ENCODE assay signal across 9 cellular contexts in genomic region chr3:127970966-127971592, GRCh38. TPM values are rescaled to one million over a fixed set of nuclear protein-coding genes. Genes with fewer than 3 reads are reported as not detected.
A peak's percentile ranks its signal among the peaks of the same experiment; 100 is the strongest.
DNase-seq lines count a peak whose midpoint lies in the region; ATAC-seq, FAIRE-seq and TF ChIP-seq lines count a peak whose summit lies in the region.
"Had no signal": no experiment of that assay in that cellular context is flagged by ENCODE, and none has a peak within 500 bp of the region (broad histone marks: within the 10 kb centered on the region; RNA-seq: fewer than 3 reads in every experiment).

No MANE protein-coding gene starts in this region.

- H3K36me3 ChIP-seq in keratinocyte (ENCODE audit: control insufficient read depth in 2 of 2, extremely low read depth in 1 of 2, insufficient read depth in 2 of 2, low read length in 2 of 2), result no peaks in the 10 kb centered on the region
- no peaks in the 10 kb centered on the region for H3K36me3 ChIP-seq in thoracic aorta

- H3K4me2 ChIP-seq in keratinocyte (ENCODE audit: control insufficient read depth, extremely low read depth, insufficient read depth, low read depth, low read length), result no peak overlapping the region

- H3K4me3 ChIP-seq in HL-60 (replicated peaks; ENCODE audit: insufficient read depth, low read length), result no peak overlapping the region
- H3K4me3 ChIP-seq in keratinocyte (ENCODE audit: control insufficient read depth in 2 of 3, extremely low read depth in 1 of 3, insufficient read depth in 2 of 3, low read depth in 1 of 3, low read length in 3 of 3), result no peak overlapping the region
- H3K4me3 ChIP-seq in thoracic aorta, result no peak overlapping the region

- H3K79me2 ChIP-seq in keratinocyte (ENCODE audit: control insufficient read depth, insufficient read depth, low read length), result no peaks in the 10 kb centered on the region

- H2AFZ ChIP-seq in keratinocyte (ENCODE audit: control insufficient read depth, low read length), result no peak overlapping the region

- dilution Hi-C loops in keratinocyte (cut with MboI; ENCODE audit: extremely low pct_ligation_motif_present, low sequenced_read_pairs), result no loop called here

- in situ Hi-C loops in T47D (cut with HindIII; ENCODE audit: low pct_unique_long_range_greater_than_20kb, low sequenced_read_pairs), result no loop called here

- H3K27ac ChIP-seq in HL-60 (replicated peaks) (no peak overlapping the region), keratinocyte (ENCODE audit: control insufficient read depth, insufficient read depth, low read length) (no peak overlapping the region), thoracic aorta (no peak overlapping the region)

- H3K4me1 ChIP-seq in keratinocyte (ENCODE audit: control insufficient read depth, extremely low read depth, insufficient read depth, low read length) (no peaks in the 10 kb centered on the region), thoracic aorta (ENCODE audit: control insufficient read depth in 1 of 2, low read depth in 2 of 2) (no peaks in the 10 kb centered on the region)

- peak; percentile 99 for FAIRE-seq in keratinocyte (lab: Jason Lieb, UNC)
- FAIRE-seq: A204.1 had no signal

- peak; percentile 68 for TF ChIP-seq CTCF in HL-60 (IDR thresholded peaks at IDR 0.05; ENCODE audit: insufficient read depth, low read length)
- peak; percentile 76 to 90 (median 78) for TF ChIP-seq CTCF in keratinocyte (optimal IDR thresholded peaks at IDR 0.05 in 1 of 3, IDR thresholded peaks at IDR 0.05 in 1 of 3, conservative IDR thresholded peaks at IDR 0.05 in 1 of 3; ENCODE audit: extremely low read depth in 1 of 3, insufficient read depth in 2 of 3, low read length in 3 of 3)
- TF ChIP-seq CTCF in thoracic aorta (IDR thresholded peaks at IDR 0.05), result peak; percentile 61

- ATAC-seq in thoracic aorta (ENCODE audit: insufficient number of reproducible peaks, low FRiP score, low read depth) (no peak), HG02798 (IDR thresholded peaks at IDR 0.05; ENCODE audit: poor library complexity, unreplicated experiment) (no peak)

- H3K9me1 ChIP-seq in keratinocyte (ENCODE audit: control insufficient read depth, extremely low read depth, insufficient read depth, low read length), result no peaks in the 10 kb centered on the region

- peak; percentile 37 for DNase-seq in NCI-H1436 (lab: John Stamatoyannopoulos, UW)
- DNase-seq in NCI-H1436 treated with DMSO at 0.1 percent for 48 hours (lab: John Stamatoyannopoulos, UW), result no peak
- peak; percentile 5 to 47 for DNase-seq in HL-60 (ENCODE audit: low read depth in 1 of 2, low spot score in 1 of 2)
- DNase-seq in NCI-H526 treated with DMSO at 0.1 percent for 48 hours (lab: John Stamatoyannopoulos, UW), result peak; percentile 54
- DNase-seq in T47D (ENCODE audit: low read depth in 1 of 2, low spot score in 1 of 2), result peak; percentile 50 to 74
- no peak for DNase-seq in keratinocyte (ENCODE audit: low read depth, low spot score)
- no peak for DNase-seq in thoracic aorta (ENCODE audit: low spot score)

- no peak overlapping the region for H3K9ac ChIP-seq in keratinocyte (ENCODE audit: control insufficient read depth, extremely low read depth, insufficient read depth, low read length)

- H4K20me1 ChIP-seq in keratinocyte (ENCODE audit: control insufficient read depth, extremely low read depth, insufficient read depth, low read length), result no peaks in the 10 kb centered on the region

- H3K9me3 ChIP-seq in keratinocyte (ENCODE audit: control insufficient read depth, low read depth, low read length) (no peaks in the 10 kb centered on the region), thoracic aorta (no peaks in the 10 kb centered on the region)

- H3K27me3 ChIP-seq in HL-60 (ENCODE audit: insufficient read depth, poor library complexity, severe bottlenecking) (peaks cover 8% of the 10 kb centered on the region), keratinocyte (ENCODE audit: control insufficient read depth, extremely low read depth, insufficient read depth, low read length) (peaks cover 5% of the 10 kb centered on the region), thoracic aorta (replicated peaks; ENCODE audit: insufficient read depth) (no peaks in the 10 kb centered on the region)

RNA-seq across cellular contexts. Expression of gene KBTBD12, which starts 56.0 kb away (rescaled TPM):
- polyA plus RNA-seq in keratinocyte, result not detected in 3 replicates
- not detected for polyA plus RNA-seq in keratinocyte (2011; ENCODE audit: low read depth)
- not detected in 2 replicates for polyA plus RNA-seq in keratinocyte (2011; cell fraction: cytosol; rRNA removed)
- polyA plus RNA-seq in keratinocyte (2011; cell fraction: nucleus; rRNA removed), result not detected in 2 replicates
- 0.03 TPM in 1 of 2 replicates, not detected in the other for polyA plus RNA-seq in keratinocyte (2012; ENCODE audit: low replicate concordance)
- polyA minus RNA-seq in keratinocyte, result not detected in 3 replicates
- not detected for polyA minus RNA-seq in keratinocyte (2011; cell fraction: cytosol; rRNA and poly(A)+ RNA removed)
- not detected in 2 replicates for polyA minus RNA-seq in keratinocyte (2011; cell fraction: nucleus; rRNA and poly(A)+ RNA removed)
- total RNA-seq in thoracic aorta, result 10 to 100 TPM; 14.5 TPM

Comparison
In these comparisons a context has a peak if more than half of its experiments do, and no peak if none do; other contexts are left out.
1. DNase-seq: peak in NCI-H1436 (single experiment), HL-60 (2 of 2), NCI-H526 treated with DMSO at 0.1 percent for 48 hours (single experiment) and T47D (2 of 2); none in NCI-H1436 treated with DMSO at 0.1 percent for 48 hours (single experiment), keratinocyte (single experiment) and thoracic aorta (single experiment).
2. Peak in every context shown above with its lines, with median percentiles within 50 percentile points of each other: CTCF ChIP-seq.